Comparison of ENCODE assay signal across 8 cellular contexts in the genomic region with DNA sequence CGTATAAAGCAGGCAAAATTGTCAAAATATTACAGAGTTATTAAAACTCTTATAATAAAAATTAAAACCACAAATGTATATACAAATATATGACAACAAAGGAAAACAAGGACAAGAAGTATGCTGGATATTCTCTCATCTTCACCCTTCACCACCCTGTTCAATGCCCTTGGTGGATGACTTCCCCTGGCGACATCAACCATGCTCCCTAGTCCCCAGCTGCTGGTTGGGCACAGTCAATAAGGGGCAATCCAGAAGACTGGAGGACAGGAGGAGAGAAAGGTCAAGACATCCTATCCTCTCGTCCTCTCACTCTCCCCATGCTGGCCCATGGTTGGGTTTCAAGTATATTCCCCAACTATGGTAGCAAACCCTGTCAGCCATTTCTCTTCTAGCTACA.
"Had no signal": no experiment of that assay in that cellular context is flagged by ENCODE, and none has a peak within 500 bp of the region (broad histone marks: within the 10 kb centered on the region; RNA-seq: fewer than 3 reads in every experiment).

No MANE protein-coding gene starts in this region.

- ATAC-seq: GM12878 had no signal

- DNase-seq: GDM1, GF-D8 had no signal

- H3K4me3 ChIP-seq: GM12878 had no signal

- FAIRE-seq: G401.6, GM12878, GM12891, GM12892, GM18507, GM19239 had no signal
